ENCODE assay signal across 1 cellular context in genomic region chr1:184664042-184664659, GRCh38.
TF ChIP-seq lines count a peak whose summit lies in the region.

No MANE protein-coding gene starts in this region.

TF ChIP-seq in K562, 482 proteins besides CTCF, POLR2A, EP300 and RAD21 (continued from another document):
- TF ChIP-seq HINFP (tag; conservative IDR thresholded peaks at IDR 0.05; ENCODE audit: low read depth), result no peak
